ENCODE assay signal across 8 cellular contexts in genomic region chr4:184472540-184473264, GRCh38. TPM values are rescaled to one million over a fixed set of nuclear protein-coding genes. Genes with fewer than 3 reads are reported as not detected.
DNase-seq lines count a peak whose midpoint lies in the region; ATAC-seq and TF ChIP-seq lines count a peak whose summit lies in the region.

No MANE protein-coding gene starts in this region.

- H3K4me3 ChIP-seq in duodenal mucosa (ENCODE audit: low read depth in 1 of 2, low read length in 2 of 2) (peak overlapping the region; percentile 75 to 97), right lobe of liver (peak overlapping the region; percentile 69 to 91 (median 84))

- no peaks in the 10 kb centered on the region for H3K9me3 ChIP-seq in H9 (ENCODE audit: control insufficient read depth, low read depth, low read length)
- H3K9me3 ChIP-seq in duodenal mucosa (ENCODE audit: control insufficient read depth in 1 of 2, low read length in 2 of 2), result no peaks in the 10 kb centered on the region
- no peaks in the 10 kb centered on the region for H3K9me3 ChIP-seq in right lobe of liver

- H2BK20ac ChIP-seq in H9 (ENCODE audit: low read depth, low read length, poor library complexity, severe bottlenecking), result no peak overlapping the region

- H4K91ac ChIP-seq in H9 (ENCODE audit: insufficient read length, low read depth, low read length), result no peak overlapping the region

- H3K4me1 ChIP-seq in H9 (ENCODE audit: insufficient read depth, low read length), result peaks cover 2% of the 10 kb centered on the region; the same call in 1 of the 2 replicates
- H3K4me1 ChIP-seq in duodenal mucosa (ENCODE audit: control insufficient read depth in 1 of 2, insufficient read depth in 2 of 2, low read length in 2 of 2), result peaks cover 47% of the 10 kb centered on the region in 2 donors
- peaks cover 0 to 63% (median 28%) of the 10 kb centered on the region in 4 donors for H3K4me1 ChIP-seq in right lobe of liver

- DNase-seq in DMS 273 (lab: John Stamatoyannopoulos, UW; ENCODE audit: unreplicated experiment) (peak; percentile 75), DMS 273 treated with DMSO at 0.1 percent for 48 hours (lab: John Stamatoyannopoulos, UW) (no peak), H9 (peak; percentile 53), NCI-H146 (lab: John Stamatoyannopoulos, UW) (peak; percentile 61), right lobe of liver (peak; percentile 91 to 97 (median 96))
- peak; percentile 33 for DNase-seq in activated CD4-positive, alpha-beta T cell treated with anti-CD3 and anti-CD28 coated beads, Interleukin-2, amount 50 U/mL, for 1 hour
- peak; percentile 34 to 41 for DNase-seq in stimulated activated CD4-positive, alpha-beta T cell treated with anti-CD3 and anti-CD28 coated beads, Interleukin-4, amount 100 ng/mL, for 48 hours (ENCODE audit: low read depth in 2 of 2)

- 0 out of 3 replicates have a peak, but pooled peaks have one; percentile 11 for TF ChIP-seq CTCF in H9 (conservative IDR thresholded peaks at IDR 0.05)
- TF ChIP-seq CTCF in right lobe of liver (IDR thresholded peaks at IDR 0.05), result peak in 2 of 4 donors; percentile 7 to 36

- no CpG with 5 or more reads among the region's 70 CpGs for WGBS in H9 (ENCODE audit: extremely low coverage, insufficient read length, low lambda C conversion rate)
- 0% methylated on average over 17 of the region's 70 CpGs for whole genome bisulfite sequencing in right lobe of liver (ENCODE audit: insufficient coverage, low coverage, low lambda C conversion rate, missing lambda C conversion rate)

- H4K20me1 ChIP-seq in H9 (ENCODE audit: control insufficient read depth, insufficient read depth, insufficient read length), result no peaks in the 10 kb centered on the region

- H2BK120ac ChIP-seq in H9 (ENCODE audit: low read depth, low read length, poor library complexity, severe bottlenecking), result no peak overlapping the region

- no peak overlapping the region for H3K27ac ChIP-seq in H9 (ENCODE audit: insufficient read length, low read depth, low read length)
- H3K27ac ChIP-seq in duodenal mucosa (ENCODE audit: low read depth, low read length), result peak overlapping the region; percentile 97
- peak overlapping the region; percentile 96 to 97 (median 97) for H3K27ac ChIP-seq in right lobe of liver

- H3K56ac ChIP-seq in H9 (ENCODE audit: insufficient read length, low read depth, low read length), result no peak overlapping the region

- TF ChIP-seq POLR2A in right lobe of liver (IDR thresholded peaks at IDR 0.05), result peak; percentile 91

- no peak overlapping the region for H4K5ac ChIP-seq in H9 (ENCODE audit: insufficient read length, low read depth, low read length)

- H3K18ac ChIP-seq in H9 (ENCODE audit: insufficient read length, low read depth, low read length), result no peak overlapping the region

- no peak overlapping the region for H3K4ac ChIP-seq in H9 (ENCODE audit: low read depth, low read length)

- H3K27me3 Mint-ChIP-seq in H9 (ENCODE audit: low read depth), result no peaks in the 10 kb centered on the region

- no peak overlapping the region for H4K8ac ChIP-seq in H9 (replicated peaks; ENCODE audit: insufficient read length, low read depth, low read length)

- H2BK15ac ChIP-seq in H9 (ENCODE audit: low read depth, low read length), result no peak overlapping the region

- no peak overlapping the region for H3T11ph ChIP-seq in H9 (ENCODE audit: low read length)

- intact Hi-C loops in right lobe of liver (cut with DNase I), result loop anchor here in 1 of 2 donors (10.0 kb wide), 1 partner anchor 62 kb away; no protein-coding TSS in a partner anchor

- H3K4me2 ChIP-seq in H9 (ENCODE audit: insufficient read depth, insufficient read length, low read length), result peak overlapping the region; percentile 90

- H3K4me3 Mint-ChIP-seq in H9, result peak overlapping the region; percentile 79 to 85

- no peak overlapping the region for H3K23ac ChIP-seq in H9 (ENCODE audit: insufficient read length, low read depth, low read length)

- H3K9ac ChIP-seq in H9 (ENCODE audit: extremely low read depth, insufficient read length, low read length) (peak overlapping the region; percentile 8), duodenal mucosa (ENCODE audit: low read depth in 1 of 2, low read length in 2 of 2) (peak overlapping the region; percentile 85 to 87)

- peaks cover 0 to 5% (median 0%) of the 10 kb centered on the region in 3 experiments; a peak in 3 of 7 replicates for H3K36me3 Mint-ChIP-seq in H9 (ENCODE audit: insufficient read depth in 1 of 3, low read depth in 3 of 3)

- H2AK5ac ChIP-seq in H9 (ENCODE audit: insufficient read length, low read length), result no peak overlapping the region

- H3K36me3 ChIP-seq in duodenal mucosa (ENCODE audit: control insufficient read depth in 1 of 2, insufficient read depth in 2 of 2, low read length in 2 of 2), result peaks cover 0 to 11% of the 10 kb centered on the region in 2 donors
- H3K36me3 ChIP-seq in right lobe of liver, result no peaks in the 10 kb centered on the region

- H3K27me3 ChIP-seq in H9 (ENCODE audit: insufficient read depth, low read length) (no peaks in the 10 kb centered on the region), duodenal mucosa (ENCODE audit: control insufficient read depth in 1 of 2, insufficient read depth in 2 of 2, low read length in 2 of 2) (no peaks in the 10 kb centered on the region), right lobe of liver (no peaks in the 10 kb centered on the region)

- no peak overlapping the region for H2BK5ac ChIP-seq in H9 (ENCODE audit: insufficient read length, low read length)

- ATAC-seq in right lobe of liver, result peak; percentile 59 to 84 (median 76)

- peaks cover 16% of the 10 kb centered on the region; the same call in 1 of the 2 replicates for H3K79me2 ChIP-seq in H9 (ENCODE audit: insufficient read depth, low read length)

- H3K23me2 ChIP-seq in H9 (ENCODE audit: insufficient read length, low read depth, low read length, poor library complexity, severe bottlenecking), result peaks cover 21% of the 10 kb centered on the region

- peak overlapping the region; percentile 72; the same call in 1 of the 2 replicates for H3K14ac ChIP-seq in H9 (ENCODE audit: insufficient read depth, low read length)

- H2AFZ ChIP-seq in H9 (ENCODE audit: low read length), result no peak overlapping the region

- no peak overlapping the region for H2BK12ac ChIP-seq in H9 (ENCODE audit: insufficient read length, low read depth, low read length)

- peaks cover 6% of the 10 kb centered on the region for H3K79me1 ChIP-seq in H9 (ENCODE audit: insufficient read depth, low read depth, low read length, poor library complexity, severe bottlenecking)

- H3K4me1 Mint-ChIP-seq in H9, result peaks cover 26 to 30% of the 10 kb centered on the region in 2 experiments

- peak overlapping the region; percentile 53 to 77 (median 73); a peak in 5 of 7 replicates for H3K27ac Mint-ChIP-seq in H9

- H3K9me3 Mint-ChIP-seq in H9, result no peaks in the 10 kb centered on the region; a peak in 1 of 5 replicates

RNA-seq across cellular contexts. Expression of gene IRF2, which starts 1.6 kb away (rescaled TPM):
- total RNA-seq in H9 (2021) (13.3 and 13.5 TPM in 2 replicates), right lobe of liver (10 to 100 TPM; 16.9 to 29.0 (median 21.3) TPM)
